25 cellular contexts compared by ENCODE assay signal in genomic region chr1:3103977-3104677, GRCh38. TPM values are rescaled to one million over a fixed set of nuclear protein-coding genes. Genes with fewer than 3 reads are reported as not detected.
"Had no signal": no experiment of that assay in that cellular context is flagged by ENCODE, and none has a peak within 500 bp of the region (broad histone marks: within the 10 kb centered on the region; RNA-seq: fewer than 3 reads in every experiment).

No MANE protein-coding gene starts in this region.

- ATAC-seq: body of pancreas; foreskin keratinocyte; naive thymus-derived CD8-positive, alpha-beta T cell had no signal

- H3K27ac Mint-ChIP-seq: activated naive CD8-positive, alpha-beta T cell treated with anti-CD3 and anti-CD28 coated beads, Interleukin-2, amount 10 ng/mL, durations not matched to agents 7 days and 5 days; activated T-cell treated with anti-CD3 and anti-CD28 coated beads, Interleukin-2, amount 50 U/mL, for 24 hours; activated T-helper 2 cell treated with anti-CD3 and anti-CD28 coated beads, Interferon-gamma antibody, Interleukin-2, Interleukin-4, amounts not matched to agents 10 μg/mL and 5 μg/mL and 100 μg/mL, durations not matched to agents 14 hours and 24 hours and 36 hours; naive thymus-derived CD8-positive, alpha-beta T cell had no signal

- H3K27me3 Mint-ChIP-seq: activated naive CD8-positive, alpha-beta T cell treated with anti-CD3 and anti-CD28 coated beads, Interleukin-2, amount 10 ng/mL, durations not matched to agents 7 days and 5 days had no signal

- H2AFZ ChIP-seq: parathyroid adenoma had no signal

- FAIRE-seq: kidney had no signal

- H3K4me1 ChIP-seq: foreskin keratinocyte, parathyroid adenoma, sigmoid colon, spleen had no signal

- H3K27me3 ChIP-seq: body of pancreas, foreskin keratinocyte, upper lobe of right lung had no signal

- H3K36me3 ChIP-seq: left lung, sigmoid colon, spleen, upper lobe of right lung had no signal

- H3K4me1 Mint-ChIP-seq: activated naive CD8-positive, alpha-beta T cell treated with anti-CD3 and anti-CD28 coated beads, Interleukin-2, amount 10 ng/mL, durations not matched to agents 7 days and 5 days had no signal

- H3K4me3 Mint-ChIP-seq: activated naive CD8-positive, alpha-beta T cell treated with anti-CD3 and anti-CD28 coated beads, Interleukin-2, amount 10 ng/mL, durations not matched to agents 7 days and 5 days; activated T-cell treated with anti-CD3 and anti-CD28 coated beads, Interleukin-2, amount 50 U/mL, for 24 hours; naive thymus-derived CD8-positive, alpha-beta T cell had no signal

- DNase-seq: activated CD4-positive, alpha-beta T cell treated with anti-CD3 and anti-CD28 coated beads, Interleukin-2, amount 50 U/mL, for 4 hours; activated CD8-positive, alpha-beta memory T cell treated with anti-CD3 and anti-CD28 coated beads for 24 hours; activated CD8-positive, alpha-beta memory T cell treated with anti-CD3 and anti-CD28 coated beads, Interleukin-2, amount 50 U/mL, for 4 hours; activated naive CD4-positive, alpha-beta T cell treated with Interleukin-2 at 50 U/mL for 16 hours; activated naive CD8-positive, alpha-beta T cell treated with anti-CD3 and anti-CD28 coated beads, Interleukin-2, amount 10 ng/mL, durations not matched to agents 7 days and 5 days; activated T-cell treated with anti-CD3 and anti-CD28 coated beads, Interleukin-2, amount 50 U/mL, for 24 hours; amniotic stem cell; body of pancreas; dermis blood vessel endothelial cell; effector memory CD4-positive, alpha-beta T cell; foreskin keratinocyte; kidney; left lung; naive thymus-derived CD8-positive, alpha-beta T cell; sigmoid colon; spleen; stimulated activated CD4-positive, alpha-beta T cell treated with anti-CD3 and anti-CD28 coated beads, Interleukin-4, amount 100 ng/mL, for 1 hour; stimulated activated naive CD4-positive, alpha-beta T cell; T-helper 1 cell; T-helper 9 cell; upper lobe of right lung had no signal

- H3K4me3 ChIP-seq: body of pancreas, left lung, sigmoid colon, spleen, thoracic aorta, upper lobe of right lung had no signal

- H3K27ac ChIP-seq: foreskin keratinocyte, left lung, parathyroid adenoma, sigmoid colon, spleen, upper lobe of right lung had no signal

- H3K9me3 Mint-ChIP-seq: activated naive CD8-positive, alpha-beta T cell treated with anti-CD3 and anti-CD28 coated beads, Interleukin-2, amount 10 ng/mL, durations not matched to agents 7 days and 5 days; activated T-helper 2 cell treated with anti-CD3 and anti-CD28 coated beads, Interferon-gamma antibody, Interleukin-2, Interleukin-4, amounts not matched to agents 10 μg/mL and 5 μg/mL and 100 μg/mL, durations not matched to agents 14 hours and 24 hours and 36 hours had no signal

- H3K79me2 ChIP-seq: parathyroid adenoma had no signal

- H3K9me3 ChIP-seq: body of pancreas, left lung, thoracic aorta, upper lobe of right lung had no signal

- H3K36me3 Mint-ChIP-seq: activated naive CD8-positive, alpha-beta T cell treated with anti-CD3 and anti-CD28 coated beads, Interleukin-2, amount 10 ng/mL, durations not matched to agents 7 days and 5 days; naive thymus-derived CD8-positive, alpha-beta T cell had no signal

- H3K9ac ChIP-seq: parathyroid adenoma had no signal

RNA-seq across cellular contexts. Expression of gene PRDM16, which starts 35.1 kb away (rescaled TPM):
- total RNA-seq: activated naive CD8-positive, alpha-beta T cell treated with anti-CD3 and anti-CD28 coated beads, Interleukin-2, amount 10 ng/mL, durations not matched to agents 7 days and 5 days; activated T-helper 2 cell treated with anti-CD3 and anti-CD28 coated beads, Interferon-gamma antibody, Interleukin-2, Interleukin-4, amounts not matched to agents 10 μg/mL and 5 μg/mL and 100 μg/mL, durations not matched to agents 14 hours and 24 hours and 36 hours; dermis blood vessel endothelial cell; lung microvascular endothelial cell; naive thymus-derived CD8-positive, alpha-beta T cell had no signal
- polyA plus RNA-seq: naive thymus-derived CD8-positive, alpha-beta T cell had no signal
